In the genomic region with DNA sequence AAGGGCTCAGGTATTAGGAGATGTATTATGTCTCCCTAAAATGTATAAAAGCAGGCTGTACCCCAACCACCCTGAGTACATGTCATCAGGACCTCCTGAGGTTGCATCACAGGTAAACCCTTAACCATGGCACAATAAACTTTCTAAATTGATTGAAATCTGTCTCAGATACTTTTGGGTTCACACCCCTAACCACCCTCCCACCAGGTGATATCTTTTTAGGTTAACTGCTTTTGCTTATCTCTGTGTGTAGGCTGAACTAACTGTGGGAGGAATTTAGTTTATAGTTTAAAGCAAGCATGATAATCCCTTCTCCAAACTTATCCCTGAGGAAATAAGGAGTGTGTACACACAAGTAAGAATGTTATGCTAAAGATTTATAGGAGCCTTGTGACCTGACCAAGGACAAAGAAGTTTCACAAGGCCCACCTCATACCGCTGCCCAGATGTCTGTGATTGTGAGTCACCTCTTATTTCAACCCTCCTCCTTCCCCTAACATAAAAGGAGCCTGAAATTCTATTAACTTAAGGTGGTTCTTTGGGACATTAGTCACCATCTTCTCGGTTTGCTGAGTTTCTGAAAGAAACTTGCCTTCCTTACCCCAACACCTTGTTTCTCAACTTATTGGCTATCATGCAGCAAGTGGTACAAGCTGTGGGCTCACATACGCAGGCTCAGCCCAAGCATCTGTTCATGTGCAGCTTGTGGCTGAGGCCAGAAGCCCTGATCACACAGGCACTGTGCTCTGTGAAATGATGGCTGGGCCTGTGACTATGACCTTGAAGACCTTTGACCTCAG, we compare ENCODE assay signal across 1 cellular context.
TF ChIP-seq lines count a peak whose summit lies in the region.

No MANE protein-coding gene starts in this region.

TF ChIP-seq in HCT116, 20 proteins besides CTCF, POLR2A, EP300 and RAD21 (continued from another document):
- TF ChIP-seq ZNF274 (IDR thresholded peaks at IDR 0.05; ENCODE audit: low read depth, low read length) = no peak
- TF ChIP-seq ELF1 (IDR thresholded peaks at IDR 0.05; ENCODE audit: borderline replicate concordance, low read depth) = no peak
- TF ChIP-seq JUND (IDR thresholded peaks at IDR 0.05) = no peak
